In the genomic region with DNA sequence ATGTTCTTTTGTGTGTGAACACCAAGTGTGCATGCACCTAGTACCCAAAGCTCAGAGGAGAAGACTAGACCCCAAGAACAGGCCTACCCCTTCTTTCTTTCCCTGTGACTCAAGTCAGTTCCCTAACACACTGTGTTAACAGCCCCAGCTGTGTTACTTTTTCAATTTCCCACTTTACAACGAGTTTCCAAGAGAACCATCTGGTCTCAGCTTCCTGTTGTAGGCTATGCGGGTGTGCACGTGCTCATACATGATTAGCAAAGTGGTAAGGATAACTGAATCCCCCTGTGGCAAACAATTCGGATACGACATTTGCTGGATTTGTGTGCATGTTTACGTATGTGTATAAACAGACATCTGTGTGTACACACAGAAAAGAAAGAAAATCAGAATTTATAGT, we compare ENCODE assay signal across 15 cellular contexts.
DNase-seq lines count a peak whose midpoint lies in the region; ATAC-seq lines count a peak whose summit lies in the region.
"Had no signal": no experiment of that assay in that cellular context is flagged by ENCODE, and none has a peak within 500 bp of the region (broad histone marks: within the 10 kb centered on the region; RNA-seq: fewer than 3 reads in every experiment).

No MANE protein-coding gene starts in this region.

- DNase-seq in activated naive CD4-positive, alpha-beta T cell (lab: John Stamatoyannopoulos, UW): no peak
- DNase-seq in MV-4-11 (lab: John Stamatoyannopoulos, UW): peak; percentile 75
- DNase-seq in activated naive CD8-positive, alpha-beta T cell treated with anti-CD3 and anti-CD28 coated beads, Interleukin-2, amount 50 U/mL, for 24 hours: no peak
- no peak for DNase-seq in stimulated activated naive CD8-positive, alpha-beta T cell treated with anti-CD3 and anti-CD28 coated beads, Interleukin-15, amount 100 ng/mL, for 72 hours
- DNase-seq in NAMALWA (ENCODE audit: low spot score): no peak
- DNase-seq: adrenal gland, cerebellar nuclear complex, foreskin fibroblast, Karpas-422, NCI-H146, NCI-H510A, SJCRH30 had no signal

- no peaks in the 10 kb centered on the region for H3K27me3 Mint-ChIP-seq in activated naive CD4-positive, alpha-beta T cell treated with anti-CD3 and anti-CD28 coated beads, Interleukin-2, amount 50 U/mL, for 24 hours
- H3K27me3 Mint-ChIP-seq in activated naive CD8-positive, alpha-beta T cell treated with anti-CD3 and anti-CD28 coated beads, Interleukin-2, amount 50 U/mL, for 24 hours: no peaks in the 10 kb centered on the region
- H3K27me3 Mint-ChIP-seq in stimulated activated naive CD8-positive, alpha-beta T cell treated with anti-CD3 and anti-CD28 coated beads, Interleukin-15, amount 100 ng/mL, for 72 hours: no peaks in the 10 kb centered on the region

- H3K36me3 Mint-ChIP-seq in activated naive CD4-positive, alpha-beta T cell treated with anti-CD3 and anti-CD28 coated beads, Interleukin-2, amount 50 U/mL, for 24 hours: peaks cover 52% of the 10 kb centered on the region
- peaks cover 89% of the 10 kb centered on the region for H3K36me3 Mint-ChIP-seq in activated naive CD8-positive, alpha-beta T cell treated with anti-CD3 and anti-CD28 coated beads, Interleukin-2, amount 50 U/mL, for 24 hours (ENCODE audit: low read depth)

- peak overlapping the region; percentile 61 for H3K4me3 Mint-ChIP-seq in activated naive CD4-positive, alpha-beta T cell treated with anti-CD3 and anti-CD28 coated beads, Interleukin-2, amount 50 U/mL, for 24 hours
- H3K4me3 Mint-ChIP-seq in activated naive CD8-positive, alpha-beta T cell treated with anti-CD3 and anti-CD28 coated beads, Interleukin-2, amount 50 U/mL, for 24 hours: no peak overlapping the region
- H3K4me3 Mint-ChIP-seq in stimulated activated naive CD8-positive, alpha-beta T cell treated with anti-CD3 and anti-CD28 coated beads, Interleukin-15, amount 100 ng/mL, for 72 hours: no peak overlapping the region

- peak overlapping the region; percentile 95 for H3K27ac Mint-ChIP-seq in activated naive CD4-positive, alpha-beta T cell treated with anti-CD3 and anti-CD28 coated beads, Interleukin-2, amount 50 U/mL, for 24 hours
- H3K27ac Mint-ChIP-seq in activated naive CD8-positive, alpha-beta T cell treated with anti-CD3 and anti-CD28 coated beads, Interleukin-2, amount 50 U/mL, for 24 hours: peak overlapping the region; percentile 88
- peak overlapping the region; percentile 21 to 51 for H3K27ac Mint-ChIP-seq in stimulated activated naive CD8-positive, alpha-beta T cell treated with anti-CD3 and anti-CD28 coated beads, Interleukin-15, amount 100 ng/mL, for 72 hours

- peaks cover 79% of the 10 kb centered on the region for H3K4me1 Mint-ChIP-seq in activated naive CD4-positive, alpha-beta T cell treated with anti-CD3 and anti-CD28 coated beads, Interleukin-2, amount 50 U/mL, for 24 hours
- H3K4me1 Mint-ChIP-seq in activated naive CD8-positive, alpha-beta T cell treated with anti-CD3 and anti-CD28 coated beads, Interleukin-2, amount 50 U/mL, for 24 hours: peaks cover 64% of the 10 kb centered on the region
- peaks cover 70% of the 10 kb centered on the region for H3K4me1 Mint-ChIP-seq in stimulated activated naive CD8-positive, alpha-beta T cell treated with anti-CD3 and anti-CD28 coated beads, Interleukin-15, amount 100 ng/mL, for 72 hours

- no peaks in the 10 kb centered on the region for H3K9me3 Mint-ChIP-seq in activated naive CD4-positive, alpha-beta T cell treated with anti-CD3 and anti-CD28 coated beads, Interleukin-2, amount 50 U/mL, for 24 hours
- no peaks in the 10 kb centered on the region for H3K9me3 Mint-ChIP-seq in activated naive CD8-positive, alpha-beta T cell treated with anti-CD3 and anti-CD28 coated beads, Interleukin-2, amount 50 U/mL, for 24 hours
- H3K9me3 Mint-ChIP-seq in stimulated activated naive CD8-positive, alpha-beta T cell treated with anti-CD3 and anti-CD28 coated beads, Interleukin-15, amount 100 ng/mL, for 72 hours: no peaks in the 10 kb centered on the region

- ATAC-seq in activated naive CD8-positive, alpha-beta T cell treated with anti-CD3 and anti-CD28 coated beads, Interleukin-2, amount 50 U/mL, for 24 hours: no peak
- ATAC-seq in stimulated activated naive CD8-positive, alpha-beta T cell treated with anti-CD3 and anti-CD28 coated beads, Interleukin-15, amount 100 ng/mL, for 72 hours: no peak
- ATAC-seq in HG02870 (IDR thresholded peaks at IDR 0.05; ENCODE audit: unreplicated experiment) (no peak), GM21737 (IDR thresholded peaks at IDR 0.05; ENCODE audit: unreplicated experiment) (no peak)

Comparison
In these comparisons a context has a peak if more than half of its experiments do, and no peak if none do; other contexts are left out.
1. H3K27ac Mint-ChIP-seq: peak in every context shown above with its lines; median percentile 95 in activated naive CD4-positive, alpha-beta T cell treated with anti-CD3 and anti-CD28 coated beads, Interleukin-2, amount 50 U/mL, for 24 hours; 88 in activated naive CD8-positive, alpha-beta T cell treated with anti-CD3 and anti-CD28 coated beads, Interleukin-2, amount 50 U/mL, for 24 hours; 36 in stimulated activated naive CD8-positive, alpha-beta T cell treated with anti-CD3 and anti-CD28 coated beads, Interleukin-15, amount 100 ng/mL, for 72 hours.